In the genomic region with DNA sequence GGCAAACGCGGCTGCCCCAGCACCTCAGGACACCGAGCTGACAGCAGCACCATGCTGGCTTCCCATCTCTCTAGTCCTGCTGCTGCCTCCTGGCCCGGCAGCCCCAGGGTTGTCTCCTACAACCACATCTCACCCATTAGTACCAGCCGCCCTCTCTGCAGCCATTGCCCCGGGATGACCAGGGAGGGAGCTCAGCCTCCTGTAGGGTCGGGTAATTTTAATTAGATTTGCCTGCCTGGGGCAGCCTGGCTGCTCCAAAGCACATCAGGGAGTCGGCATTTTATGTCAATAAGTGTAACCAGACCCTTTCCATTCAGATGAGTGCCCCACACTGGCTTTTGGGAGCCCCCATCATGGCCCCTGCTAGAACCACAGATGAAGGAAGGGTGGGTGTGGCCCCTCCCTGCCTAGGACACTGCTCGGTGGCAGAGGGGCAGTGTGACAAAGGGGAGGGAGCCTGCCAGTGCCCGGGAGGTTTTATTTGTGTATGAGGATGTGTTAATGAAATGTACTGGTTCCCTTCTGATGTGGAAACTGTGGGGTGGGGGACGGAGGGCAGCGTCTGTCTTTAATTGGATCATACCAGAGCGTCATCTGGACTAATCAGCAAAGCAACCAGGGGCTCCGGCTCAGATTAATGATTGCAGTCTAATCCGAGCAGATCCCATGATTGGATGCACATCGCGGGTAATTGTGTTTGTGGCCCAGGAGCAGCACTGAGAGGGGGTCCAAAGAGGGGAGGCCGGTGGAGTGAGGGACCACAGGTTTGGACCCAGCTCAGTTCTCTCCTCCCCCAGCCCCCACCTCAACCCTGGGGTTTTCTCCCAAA, we compare ENCODE assay signal across 22 cellular contexts.
DNase-seq lines count a peak whose midpoint lies in the region; ATAC-seq and TF ChIP-seq lines count a peak whose summit lies in the region.
"Had no signal": no experiment of that assay in that cellular context is flagged by ENCODE, and none has a peak within 500 bp of the region (broad histone marks: within the 10 kb centered on the region; RNA-seq: fewer than 3 reads in every experiment).

No MANE protein-coding gene starts in this region.

- no peaks in the 10 kb centered on the region for H3K9me3 Mint-ChIP-seq in type B pancreatic cell
- H3K9me3 Mint-ChIP-seq: activated naive CD8-positive, alpha-beta T cell treated with anti-CD3 and anti-CD28 coated beads, Interleukin-2, amount 10 ng/mL, durations not matched to agents 7 days and 5 days; activated T-helper 17 cell treated with anti-CD3 and anti-CD28 coated beads, Interleukin-2, amount 50 U/mL, for 72 hours; stimulated activated effector memory CD8-positive, alpha-beta T cell treated with anti-CD3 and anti-CD28 coated beads, Interleukin-12 subunit alpha, Interleukin-12 subunit beta, amount 100 ng/mL, for 72 hours had no signal

- H3K27ac Mint-ChIP-seq in type B pancreatic cell, result no peak overlapping the region
- H3K27ac Mint-ChIP-seq: activated naive CD8-positive, alpha-beta T cell treated with anti-CD3 and anti-CD28 coated beads, Interleukin-2, amount 10 ng/mL, durations not matched to agents 7 days and 5 days; activated T-helper 17 cell treated with anti-CD3 and anti-CD28 coated beads, Interleukin-2, amount 50 U/mL, for 72 hours; stimulated activated effector memory CD8-positive, alpha-beta T cell treated with anti-CD3 and anti-CD28 coated beads, Interleukin-12 subunit alpha, Interleukin-12 subunit beta, amount 100 ng/mL, for 72 hours had no signal

- TF ChIP-seq CTCF in type B pancreatic cell (conservative IDR thresholded peaks at IDR 0.05), result no peak

- H3K27ac ChIP-seq in angular gyrus (ENCODE audit: low read depth, low read length), result peak overlapping the region; percentile 75
- H3K27ac ChIP-seq: BLaER1, breast epithelium, KMS-11, Peyer's patch, SK-N-MC, thyroid gland had no signal

- ATAC-seq in Right ventricle myocardium inferior (no peak), left ventricle myocardium superior (no peak), GM18520 (IDR thresholded peaks at IDR 0.05; ENCODE audit: unreplicated experiment) (no peak)
- ATAC-seq: activated T-helper 17 cell treated with anti-CD3 and anti-CD28 coated beads, Interleukin-2, amount 50 U/mL, for 72 hours; gastrocnemius medialis; stimulated activated effector memory CD8-positive, alpha-beta T cell treated with anti-CD3 and anti-CD28 coated beads, Interleukin-12 subunit alpha, Interleukin-12 subunit beta, amount 100 ng/mL, for 72 hours had no signal

- peaks cover 24% of the 10 kb centered on the region for H3K27me3 Mint-ChIP-seq in type B pancreatic cell

- peaks cover 32% of the 10 kb centered on the region for H3K4me1 Mint-ChIP-seq in type B pancreatic cell (ENCODE audit: unreplicated experiment)
- H3K4me1 Mint-ChIP-seq: activated T-helper 17 cell treated with anti-CD3 and anti-CD28 coated beads, Interleukin-2, amount 50 U/mL, for 72 hours; stimulated activated effector memory CD8-positive, alpha-beta T cell treated with anti-CD3 and anti-CD28 coated beads, Interleukin-12 subunit alpha, Interleukin-12 subunit beta, amount 100 ng/mL, for 72 hours had no signal

- peaks cover 9% of the 10 kb centered on the region for H3K36me3 Mint-ChIP-seq in type B pancreatic cell
- H3K36me3 Mint-ChIP-seq: activated naive CD8-positive, alpha-beta T cell treated with anti-CD3 and anti-CD28 coated beads, Interleukin-2, amount 10 ng/mL, durations not matched to agents 7 days and 5 days; stimulated activated effector memory CD8-positive, alpha-beta T cell treated with anti-CD3 and anti-CD28 coated beads, Interleukin-12 subunit alpha, Interleukin-12 subunit beta, amount 100 ng/mL, for 72 hours had no signal

- H3K4me3 Mint-ChIP-seq in type B pancreatic cell, result peak overlapping the region; percentile 66
- H3K4me3 Mint-ChIP-seq: activated naive CD8-positive, alpha-beta T cell treated with anti-CD3 and anti-CD28 coated beads, Interleukin-2, amount 10 ng/mL, durations not matched to agents 7 days and 5 days; activated T-helper 17 cell treated with anti-CD3 and anti-CD28 coated beads, Interleukin-2, amount 50 U/mL, for 72 hours; stimulated activated effector memory CD8-positive, alpha-beta T cell treated with anti-CD3 and anti-CD28 coated beads, Interleukin-12 subunit alpha, Interleukin-12 subunit beta, amount 100 ng/mL, for 72 hours had no signal

- DNase-seq in Right ventricle myocardium inferior (ENCODE audit: missing footprints), result peak; percentile 64
- DNase-seq in left ventricle myocardium superior, result no peak
- peak; percentile 71 for DNase-seq in left kidney (ENCODE audit: low read depth, low spot score)
- DNase-seq in type B pancreatic cell (ENCODE audit: extremely low spot score, unreplicated experiment), result no peak
- DNase-seq in OCI-M1 (lab: John Stamatoyannopoulos, UW), result no peak
- no peak for DNase-seq in stimulated activated CD4-positive, alpha-beta T cell treated with anti-CD3 and anti-CD28 coated beads, Interleukin-2, amount 100 ng/mL, for 24 hours
- DNase-seq: 8988T; activated CD4-positive, alpha-beta T cell treated with anti-CD3 and anti-CD28 coated beads for 1 hour; activated naive CD8-positive, alpha-beta T cell treated with anti-CD3 and anti-CD28 coated beads, Interleukin-2, amount 10 ng/mL, durations not matched to agents 7 days and 5 days; gastrocnemius medialis; NCI-H2171; T1000 had no signal

- intact Hi-C loops in Right ventricle myocardium inferior (cut with DNase I), result no loop called here
- intact Hi-C loops in left ventricle myocardium superior (cut with micrococcal nuclease), result no loop called here

Comparison
In these comparisons a context has a peak if more than half of its experiments do, and no peak if none do; other contexts are left out.
1. DNase-seq: peak in Right ventricle myocardium inferior (single experiment) and left kidney (single experiment); none in left ventricle myocardium superior (single experiment), type B pancreatic cell (single experiment), OCI-M1 (single experiment) and stimulated activated CD4-positive, alpha-beta T cell treated with anti-CD3 and anti-CD28 coated beads, Interleukin-2, amount 100 ng/mL, for 24 hours (0 of 2).